ENCODE assay signal across 10 cellular contexts in genomic region chr2:176134978-176135575, GRCh38. TPM values are rescaled to one million over a fixed set of nuclear protein-coding genes. Genes with fewer than 3 reads are reported as not detected.
DNase-seq lines count a peak whose midpoint lies in the region; ATAC-seq, FAIRE-seq and TF ChIP-seq lines count a peak whose summit lies in the region.
"Had no signal": no experiment of that assay in that cellular context is flagged by ENCODE, and none has a peak within 500 bp of the region (broad histone marks: within the 10 kb centered on the region; RNA-seq: fewer than 3 reads in every experiment).

No MANE protein-coding gene starts in this region.

- no peak for ATAC-seq in naive thymus-derived CD8-positive, alpha-beta T cell
- no peak for ATAC-seq in HG03378 (IDR thresholded peaks at IDR 0.05; ENCODE audit: unreplicated experiment)

- CTCF ChIA-PET in activated naive CD4-positive, alpha-beta T cell treated with anti-CD3 and anti-CD28 coated beads, Interleukin-2, amount 10 ng/mL, durations not matched to agents 7 days and 5 days (lab: Charles Lee) = no interaction called here

- H3K4me3 ChIP-seq in BE2C (ENCODE audit: low read depth, low read length) (peak overlapping the region; percentile 73), LNCaP clone FGC (ENCODE audit: low read depth, low read length) (no peak overlapping the region), astrocyte (ENCODE audit: insufficient read depth, low read depth, low read length) (no peak overlapping the region)

- H3K9me3 ChIP-seq in BE2C (no peaks in the 10 kb centered on the region), astrocyte (ENCODE audit: insufficient read depth, low read depth, low read length) (peaks cover 6% of the 10 kb centered on the region)
- H3K9me3 ChIP-seq: thoracic aorta had no signal

- no peak overlapping the region for H3K4me2 ChIP-seq in astrocyte (ENCODE audit: low read length)

- no peaks in the 10 kb centered on the region for H4K20me1 ChIP-seq in astrocyte (ENCODE audit: insufficient read depth, low read length)

- no peak overlapping the region for H3K27ac ChIP-seq in astrocyte (ENCODE audit: low read depth, low read length)

- TF ChIP-seq CTCF in BE2C (IDR thresholded peaks at IDR 0.05; ENCODE audit: low read depth, low read length) (no peak; the same call in 1 of the 2 replicates), LNCaP clone FGC (IDR thresholded peaks at IDR 0.05; ENCODE audit: control insufficient read depth, extremely low read depth, insufficient read depth) (0 out of 2 replicates have a peak, but pooled peaks have one; percentile 11), astrocyte (IDR thresholded peaks at IDR 0.05; ENCODE audit: insufficient read depth, low read depth, low read length) (no peak)

- FAIRE-seq in astrocyte (lab: Jason Lieb, UNC) = no peak

- no peak overlapping the region for H2AFZ ChIP-seq in astrocyte (ENCODE audit: low read depth, low read length)

- no peaks in the 10 kb centered on the region for H3K79me2 ChIP-seq in astrocyte (ENCODE audit: insufficient read depth, low read length)

- DNase-seq in BE2C (no peak), LNCaP clone FGC (ENCODE audit: low read depth) (no peak), astrocyte (ENCODE audit: low read depth) (no peak), NCI-H187 treated with DMSO at 0.1 percent for 48 hours (lab: John Stamatoyannopoulos, UW) (no peak)
- no peak for DNase-seq in naive thymus-derived CD8-positive, alpha-beta T cell
- DNase-seq in activated CD8-positive, alpha-beta memory T cell treated with anti-CD3 and anti-CD28 coated beads for 24 hours = no peak
- DNase-seq in activated naive CD4-positive, alpha-beta T cell treated with anti-CD3 and anti-CD28 coated beads, Interleukin-2, amount 10 ng/mL, durations not matched to agents 7 days and 5 days = no peak

- POLR2A ChIA-PET in naive thymus-derived CD8-positive, alpha-beta T cell (lab: Charles Lee) = no interaction called here

- H3K36me3 Mint-ChIP-seq in astrocyte (ENCODE audit: low read depth, unreplicated experiment) = no peaks in the 10 kb centered on the region
- peaks cover 5 to 31% (median 23%) of the 10 kb centered on the region in 3 donors for H3K36me3 Mint-ChIP-seq in naive thymus-derived CD8-positive, alpha-beta T cell
- peaks cover 3% of the 10 kb centered on the region for H3K36me3 Mint-ChIP-seq in activated naive CD4-positive, alpha-beta T cell treated with anti-CD3 and anti-CD28 coated beads, Interleukin-2, amount 10 ng/mL, durations not matched to agents 7 days and 5 days

- H3K4me3 Mint-ChIP-seq in astrocyte (ENCODE audit: unreplicated experiment) = peak overlapping the region; percentile 72
- peak overlapping the region in 9 of 10 donors; percentile 20 to 70 (median 61) for H3K4me3 Mint-ChIP-seq in naive thymus-derived CD8-positive, alpha-beta T cell
- no peak overlapping the region for H3K4me3 Mint-ChIP-seq in activated naive CD4-positive, alpha-beta T cell treated with anti-CD3 and anti-CD28 coated beads, Interleukin-2, amount 10 ng/mL, durations not matched to agents 7 days and 5 days

- H3K27me3 ChIP-seq in BE2C (no peaks in the 10 kb centered on the region), astrocyte (ENCODE audit: insufficient read depth, low read length) (peaks cover 95% of the 10 kb centered on the region)

- H3K9me3 Mint-ChIP-seq in astrocyte (ENCODE audit: unreplicated experiment) = peaks cover 37% of the 10 kb centered on the region
- peaks cover 0 to 55% (median 8%) of the 10 kb centered on the region in 9 donors for H3K9me3 Mint-ChIP-seq in naive thymus-derived CD8-positive, alpha-beta T cell
- no peaks in the 10 kb centered on the region for H3K9me3 Mint-ChIP-seq in activated naive CD4-positive, alpha-beta T cell treated with anti-CD3 and anti-CD28 coated beads, Interleukin-2, amount 10 ng/mL, durations not matched to agents 7 days and 5 days

- H3K36me3 ChIP-seq in BE2C (no peaks in the 10 kb centered on the region), astrocyte (ENCODE audit: insufficient read depth, low read length) (no peaks in the 10 kb centered on the region)
- H3K36me3 ChIP-seq: thoracic aorta had no signal

- peaks cover 91% of the 10 kb centered on the region for H3K27me3 Mint-ChIP-seq in astrocyte (ENCODE audit: low read depth, unreplicated experiment)
- H3K27me3 Mint-ChIP-seq in naive thymus-derived CD8-positive, alpha-beta T cell = peaks cover 68 to 95% (median 84%) of the 10 kb centered on the region in 5 donors
- peaks cover 100% of the 10 kb centered on the region for H3K27me3 Mint-ChIP-seq in activated naive CD4-positive, alpha-beta T cell treated with anti-CD3 and anti-CD28 coated beads, Interleukin-2, amount 10 ng/mL, durations not matched to agents 7 days and 5 days

- H3K4me1 ChIP-seq in BE2C (peaks cover 7% of the 10 kb centered on the region; the same call in 1 of the 2 replicates), astrocyte (ENCODE audit: insufficient read depth, low read length) (peaks cover under 1% of the 10 kb centered on the region)

- H3K4me1 Mint-ChIP-seq in astrocyte (ENCODE audit: low read depth, unreplicated experiment) = no peaks in the 10 kb centered on the region
- peaks cover 15 to 51% (median 40%) of the 10 kb centered on the region in 4 donors for H3K4me1 Mint-ChIP-seq in naive thymus-derived CD8-positive, alpha-beta T cell
- H3K4me1 Mint-ChIP-seq in activated naive CD4-positive, alpha-beta T cell treated with anti-CD3 and anti-CD28 coated beads, Interleukin-2, amount 10 ng/mL, durations not matched to agents 7 days and 5 days = peaks cover 35% of the 10 kb centered on the region

- H3K27ac Mint-ChIP-seq in astrocyte (ENCODE audit: unreplicated experiment) = peak overlapping the region; percentile 47
- peak overlapping the region in 1 of 10 donors; percentile 34 for H3K27ac Mint-ChIP-seq in naive thymus-derived CD8-positive, alpha-beta T cell
- no peak overlapping the region for H3K27ac Mint-ChIP-seq in activated naive CD4-positive, alpha-beta T cell treated with anti-CD3 and anti-CD28 coated beads, Interleukin-2, amount 10 ng/mL, durations not matched to agents 7 days and 5 days
- H3K27ac Mint-ChIP-seq: memory B cell had no signal

- no peak overlapping the region for H3K9ac ChIP-seq in astrocyte (ENCODE audit: low read length)

RNA-seq across cellular contexts. Expression of gene HOXD8, which starts 5.6 kb away (rescaled TPM):
- polyA plus RNA-seq in BE2C (2012; ENCODE audit: insufficient read depth, insufficient read length, low read depth) = 14.6 TPM
- total RNA-seq in astrocyte = not detected in 2 replicates
- total RNA-seq in naive thymus-derived CD8-positive, alpha-beta T cell = not detected
- not detected for polyA plus RNA-seq in naive thymus-derived CD8-positive, alpha-beta T cell

RNA-seq across cellular contexts. Expression of gene HOXD9, which starts 12.6 kb away (rescaled TPM):
- polyA plus RNA-seq in BE2C (2012; ENCODE audit: insufficient read depth, insufficient read length, low read depth) = 22.9 TPM
- not detected in 2 replicates for total RNA-seq in astrocyte
- total RNA-seq in naive thymus-derived CD8-positive, alpha-beta T cell = not detected
- not detected for polyA plus RNA-seq in naive thymus-derived CD8-positive, alpha-beta T cell

RNA-seq across cellular contexts. Expression of gene HOXD4, which starts 16.3 kb away (rescaled TPM):
- polyA plus RNA-seq in BE2C (2012; ENCODE audit: insufficient read depth, insufficient read length, low read depth) = 3.7 TPM
- not detected in 2 replicates for total RNA-seq in astrocyte
- total RNA-seq in naive thymus-derived CD8-positive, alpha-beta T cell = not detected
- polyA plus RNA-seq in naive thymus-derived CD8-positive, alpha-beta T cell = not detected

RNA-seq across cellular contexts. Expression of gene HOXD10, which starts 18.5 kb away (rescaled TPM):
- polyA plus RNA-seq in BE2C (2012; ENCODE audit: insufficient read depth, insufficient read length, low read depth) = 0.94 TPM
- not detected in 2 replicates for total RNA-seq in astrocyte
- not detected for total RNA-seq in naive thymus-derived CD8-positive, alpha-beta T cell
- not detected for polyA plus RNA-seq in naive thymus-derived CD8-positive, alpha-beta T cell
- total RNA-seq: thoracic aorta had no signal

RNA-seq across cellular contexts. Expression of gene HOXD3, which starts 22.0 kb away (rescaled TPM):
- 4.3 TPM for polyA plus RNA-seq in BE2C (2012; ENCODE audit: insufficient read depth, insufficient read length, low read depth)
- not detected in 2 replicates for total RNA-seq in astrocyte
- total RNA-seq in naive thymus-derived CD8-positive, alpha-beta T cell = not detected
- not detected for polyA plus RNA-seq in naive thymus-derived CD8-positive, alpha-beta T cell
